Comparison of ENCODE assay signal across 8 cellular contexts in genomic region chr2:239882335-239882734, GRCh38.
DNase-seq lines count a peak whose midpoint lies in the region; ATAC-seq and TF ChIP-seq lines count a peak whose summit lies in the region.

No MANE protein-coding gene starts in this region.

- H3K14ac ChIP-seq in H9 (ENCODE audit: insufficient read depth, low read length) = no peak overlapping the region

- no peak overlapping the region for H4K5ac ChIP-seq in H9 (ENCODE audit: insufficient read length, low read depth, low read length)

- H3K27me3 Mint-ChIP-seq in H9 (ENCODE audit: low read depth) (peaks cover 12% of the 10 kb centered on the region), T-cell (peaks cover 7 to 10% of the 10 kb centered on the region in 2 donors)

- H3K79me1 ChIP-seq in H9 (ENCODE audit: insufficient read depth, low read depth, low read length, poor library complexity, severe bottlenecking) = no peaks in the 10 kb centered on the region

- H2BK12ac ChIP-seq in H9 (ENCODE audit: insufficient read length, low read depth, low read length) = no peak overlapping the region

- H4K20me1 ChIP-seq in H9 (ENCODE audit: control insufficient read depth, insufficient read depth, insufficient read length) = no peaks in the 10 kb centered on the region

- no peak overlapping the region for H3K4me3 Mint-ChIP-seq in H9
- no peak overlapping the region for H3K4me3 Mint-ChIP-seq in T-cell

- ATAC-seq in T-cell (replicated peaks in 1 of 4) = peak; percentile 50 to 71 (median 57)
- ATAC-seq in GM18870 (IDR thresholded peaks at IDR 0.05; ENCODE audit: unreplicated experiment) = no peak

- H4K8ac ChIP-seq in H9 (replicated peaks; ENCODE audit: insufficient read length, low read depth, low read length) = no peak overlapping the region

- POLR2A ChIA-PET in T-cell (lab: Charles Lee) = no interaction called here

- H3K18ac ChIP-seq in H9 (ENCODE audit: insufficient read length, low read depth, low read length) = no peak overlapping the region

- H3K23me2 ChIP-seq in H9 (ENCODE audit: insufficient read length, low read depth, low read length, poor library complexity, severe bottlenecking) = no peaks in the 10 kb centered on the region

- no peak overlapping the region for H3K27ac Mint-ChIP-seq in H9
- H3K27ac Mint-ChIP-seq in T-cell = peak overlapping the region in 1 of 2 donors; percentile 50

- peaks cover 2 to 6% (median 5%) of the 10 kb centered on the region in 3 experiments; a peak in 4 of 7 replicates for H3K36me3 Mint-ChIP-seq in H9 (ENCODE audit: insufficient read depth in 1 of 3, low read depth in 3 of 3)
- peaks cover 5% of the 10 kb centered on the region for H3K36me3 Mint-ChIP-seq in T-cell

- in situ Hi-C loops in astrocyte of the spinal cord (cut with HindIII; ENCODE audit: low sequenced_read_pairs) = no loop called here

- H3K4me1 Mint-ChIP-seq in H9 (peaks cover 15 to 23% of the 10 kb centered on the region in 2 experiments), T-cell (peaks cover 6 to 16% (median 11%) of the 10 kb centered on the region in 3 donors)

- CTCF ChIA-PET in T-cell (lab: Charles Lee) = interaction anchor here in 1 of 2 donors (0.6 kb wide), 1 partner anchor 851 kb away, joined by 3 read pairs; no protein-coding TSS in a partner anchor

- H3K9ac ChIP-seq in H9 (ENCODE audit: extremely low read depth, insufficient read length, low read length) = no peak overlapping the region

- no CpG with 5 or more reads among the region's 5 CpGs for WGBS in H9 (ENCODE audit: extremely low coverage, insufficient read length, low lambda C conversion rate)

- H2BK15ac ChIP-seq in H9 (ENCODE audit: low read depth, low read length) = no peak overlapping the region

- no peak overlapping the region for H4K91ac ChIP-seq in H9 (ENCODE audit: insufficient read length, low read depth, low read length)

- H3K56ac ChIP-seq in H9 (ENCODE audit: insufficient read length, low read depth, low read length) = no peak overlapping the region

- H2AK5ac ChIP-seq in H9 (ENCODE audit: insufficient read length, low read length) = no peak overlapping the region

- H2AFZ ChIP-seq in H9 (ENCODE audit: low read length) = no peak overlapping the region

- H3K9me3 Mint-ChIP-seq in H9 = peaks cover 27 to 29% of the 10 kb centered on the region in 2 experiments
- peaks cover 4 to 19% (median 15%) of the 10 kb centered on the region in 3 donors for H3K9me3 Mint-ChIP-seq in T-cell

- peak; percentile 26 for TF ChIP-seq CTCF in AG09319 (IDR thresholded peaks at IDR 0.05; ENCODE audit: low read depth, low read length)
- peak; percentile 82 for TF ChIP-seq CTCF in H9 (conservative IDR thresholded peaks at IDR 0.05)
- TF ChIP-seq CTCF in astrocyte of the spinal cord (IDR thresholded peaks at IDR 0.05; ENCODE audit: low read depth, low read length) = peak; percentile 37

- H3K27ac ChIP-seq in H9 (ENCODE audit: insufficient read length, low read depth, low read length) = no peak overlapping the region

- H2BK5ac ChIP-seq in H9 (ENCODE audit: insufficient read length, low read length) = no peak overlapping the region

- no peaks in the 10 kb centered on the region for H3K27me3 ChIP-seq in H9 (ENCODE audit: insufficient read depth, low read length)

- no peaks in the 10 kb centered on the region for H3K9me3 ChIP-seq in H9 (ENCODE audit: control insufficient read depth, low read depth, low read length)

- no peak overlapping the region for H3K4me2 ChIP-seq in H9 (ENCODE audit: insufficient read depth, insufficient read length, low read length)

- H2BK20ac ChIP-seq in H9 (ENCODE audit: low read depth, low read length, poor library complexity, severe bottlenecking) = no peak overlapping the region

- DNase-seq in AG09319 (ENCODE audit: extremely low read depth, low read depth) = no peak
- DNase-seq in H9 = peak; percentile 77
- DNase-seq in T-cell = peak in 30 of 34 experiments; percentile 17 to 63 (median 45)
- DNase-seq in astrocyte of the spinal cord (ENCODE audit: low read depth, low spot score) = no peak
- DNase-seq in islet precursor cell = peak; percentile 71
- peak; percentile 53 to 60 for DNase-seq in stimulated activated CD4-positive, alpha-beta T cell treated with anti-CD3 and anti-CD28 coated beads, Interleukin-2, amount 100 ng/mL, for 48 hours
- no peak for DNase-seq in hepatic stellate cell (ENCODE audit: low spot score)

- H3K79me2 ChIP-seq in H9 (ENCODE audit: insufficient read depth, low read length) = no peaks in the 10 kb centered on the region

- H3K4ac ChIP-seq in H9 (ENCODE audit: low read depth, low read length) = no peak overlapping the region

- H2BK120ac ChIP-seq in H9 (ENCODE audit: low read depth, low read length, poor library complexity, severe bottlenecking) = no peak overlapping the region

- H3K23ac ChIP-seq in H9 (ENCODE audit: insufficient read length, low read depth, low read length) = no peak overlapping the region

- H3K4me3 ChIP-seq in astrocyte of the spinal cord (ENCODE audit: low read depth, low read length) = no peak overlapping the region

- H3K4me1 ChIP-seq in H9 (ENCODE audit: insufficient read depth, low read length) = no peaks in the 10 kb centered on the region

- no peak overlapping the region for H3T11ph ChIP-seq in H9 (ENCODE audit: low read length)

Comparison
In these comparisons a context has a peak if more than half of its experiments do, and no peak if none do; other contexts are left out.
1. DNase-seq: peak in H9 (single experiment), T-cell (30 of 34), islet precursor cell (single experiment) and stimulated activated CD4-positive, alpha-beta T cell treated with anti-CD3 and anti-CD28 coated beads, Interleukin-2, amount 100 ng/mL, for 48 hours (2 of 2); none in AG09319 (single experiment), astrocyte of the spinal cord (single experiment) and hepatic stellate cell (single experiment).
2. CTCF ChIP-seq: peak in every context shown above with its lines; median percentile 82 in H9; 37 in astrocyte of the spinal cord; 26 in AG09319.